Comparison of ENCODE assay signal across 25 cellular contexts in genomic region chr13:111548301-111548700, GRCh38.
"Had no signal": no experiment of that assay in that cellular context is flagged by ENCODE, and none has a peak within 500 bp of the region (broad histone marks: within the 10 kb centered on the region; RNA-seq: fewer than 3 reads in every experiment).

No MANE protein-coding gene starts in this region.

- H3K4me2 ChIP-seq: smooth muscle cell had no signal

- DNase-seq: hippocampal formation; left lung; lower lobe of right lung; mammary epithelial cell; mesenchymal stem cell; midbrain; mucosa of descending colon; naive thymus-derived CD4-positive, alpha-beta T cell; nucleus accumbens; pancreas; psoas muscle; right lobe of liver; stimulated activated CD4-positive, alpha-beta T cell treated with anti-CD3 and anti-CD28 coated beads, Interleukin-12 subunit alpha, Interleukin-12 subunit beta, amount 100 ng/mL, for 4 hours; stimulated activated CD4-positive, alpha-beta T cell treated with anti-CD3 and anti-CD28 coated beads, Interleukin-15, amount 100 ng/mL, for 24 hours; stimulated activated CD4-positive, alpha-beta T cell treated with anti-CD3 and anti-CD28 coated beads, Interleukin-2, amount 100 ng/mL, for 24 hours; stimulated activated CD4-positive, alpha-beta T cell treated with anti-CD3 and anti-CD28 coated beads, Interleukin-4, amount 100 ng/mL, for 1 hour; stimulated activated naive B cell treated with anti-CD40 and anti-IgM and Interleukin-4, amounts not matched to agents 10 μg/mL and 1 μg/mL and 100 μg/mL, for 72 hours; stimulated activated naive CD8-positive, alpha-beta T cell treated with anti-CD3 and anti-CD28 coated beads, Interleukin-15, Interleukin-2, amounts not matched to agents 100 U/mL and 50 U/mL, for 24 hours; stomach; tibial artery; trophoblast cell; uterus had no signal

- H3K27ac ChIP-seq: left lung, lower lobe of right lung, pancreas, psoas muscle, stomach, thoracic aorta, tibial artery, uterus had no signal

- H3K9me3 ChIP-seq: lower lobe of right lung, mucosa of descending colon, pancreas, psoas muscle, right lobe of liver, thoracic aorta, uterus had no signal

- H3K4me3 Mint-ChIP-seq: naive thymus-derived CD4-positive, alpha-beta T cell; natural killer cell treated with Interleukin-12 subunit alpha and Interleukin-12 subunit beta and Interleukin-15 and Interleukin-18, amount 100 ng/mL, for 72 hours; stimulated activated naive B cell treated with anti-CD40 and anti-IgM and Interleukin-4, amounts not matched to agents 10 μg/mL and 1 μg/mL and 100 μg/mL, for 72 hours had no signal

- H3K27ac Mint-ChIP-seq: naive thymus-derived CD4-positive, alpha-beta T cell; natural killer cell treated with Interleukin-12 subunit alpha and Interleukin-12 subunit beta and Interleukin-15 and Interleukin-18, amount 100 ng/mL, for 72 hours; stimulated activated naive B cell treated with anti-CD40 and anti-IgM and Interleukin-4, amounts not matched to agents 10 μg/mL and 1 μg/mL and 100 μg/mL, for 72 hours had no signal

- H3K9me3 Mint-ChIP-seq: natural killer cell treated with Interleukin-12 subunit alpha and Interleukin-12 subunit beta and Interleukin-15 and Interleukin-18, amount 100 ng/mL, for 72 hours had no signal

- H3K4me1 Mint-ChIP-seq: stimulated activated naive B cell treated with anti-CD40 and anti-IgM and Interleukin-4, amounts not matched to agents 10 μg/mL and 1 μg/mL and 100 μg/mL, for 72 hours had no signal

- H3K4me3 ChIP-seq: left lung, lower lobe of right lung, mucosa of descending colon, pancreas, psoas muscle, right lobe of liver, smooth muscle cell, stomach, thoracic aorta, tibial artery, uterus had no signal

- H3K4me1 ChIP-seq: left lung, lower lobe of right lung, psoas muscle, tibial artery, uterus had no signal

- H3K36me3 Mint-ChIP-seq: natural killer cell treated with Interleukin-12 subunit alpha and Interleukin-12 subunit beta and Interleukin-15 and Interleukin-18, amount 100 ng/mL, for 72 hours; stimulated activated naive B cell treated with anti-CD40 and anti-IgM and Interleukin-4, amounts not matched to agents 10 μg/mL and 1 μg/mL and 100 μg/mL, for 72 hours had no signal

- H3K27me3 ChIP-seq: pancreas, right lobe of liver, stomach, tibial artery, uterus had no signal

- H3K36me3 ChIP-seq: left lung, lower lobe of right lung, pancreas, right lobe of liver, stomach, thoracic aorta, tibial artery, uterus had no signal
